In genomic region chr17:42124256-42124655, GRCh38 we compare ENCODE assay signal across 20 cellular contexts. TPM values are rescaled to one million over a fixed set of nuclear protein-coding genes. Genes with fewer than 3 reads are reported as not detected.
DNase-seq lines count a peak whose midpoint lies in the region; ATAC-seq and TF ChIP-seq lines count a peak whose summit lies in the region.
"Had no signal": no experiment of that assay in that cellular context is flagged by ENCODE, and none has a peak within 500 bp of the region (broad histone marks: within the 10 kb centered on the region; RNA-seq: fewer than 3 reads in every experiment).

No MANE protein-coding gene starts in this region.

- peak overlapping the region; percentile 58 for H2BK15ac ChIP-seq in neuronal stem cell (ENCODE audit: low read length)

- H3K27ac Mint-ChIP-seq in CD4-positive, alpha-beta T cell: peak overlapping the region; percentile 34
- peak overlapping the region; percentile 51 for H3K27ac Mint-ChIP-seq in central memory CD8-positive, alpha-beta T cell (ENCODE audit: low read depth)
- H3K27ac Mint-ChIP-seq: CD8-positive, alpha-beta T cell; GM23338 had no signal

- no peak overlapping the region for H3K14ac ChIP-seq in neuronal stem cell (ENCODE audit: low read length)

- H2BK120ac ChIP-seq in neuronal stem cell (ENCODE audit: low read depth, low read length): no peak overlapping the region

- no peaks in the 10 kb centered on the region for H3K9me3 ChIP-seq in CD4-positive, alpha-beta T cell (ENCODE audit: control insufficient read depth, low read length)
- H3K9me3 ChIP-seq in HEK293 (ENCODE audit: control insufficient read depth, insufficient read depth, low read depth, low read length): no peaks in the 10 kb centered on the region
- peaks cover 0 to 3% of the 10 kb centered on the region in 2 donors for H3K9me3 ChIP-seq in neuronal stem cell (replicated peaks in 1 of 2; ENCODE audit: control insufficient read depth in 2 of 2, insufficient read depth in 1 of 2, low read depth in 1 of 2, low read length in 2 of 2)
- H3K9me3 ChIP-seq: SJCRH30 had no signal

- no peak overlapping the region for H3K9ac ChIP-seq in neuronal stem cell (ENCODE audit: low read depth, low read length, poor library complexity)

- no peaks in the 10 kb centered on the region for H3K79me1 ChIP-seq in neuronal stem cell (ENCODE audit: low read depth, low read length)

- TF ChIP-seq CTCF in CD4-positive, alpha-beta T cell (IDR thresholded peaks at IDR 0.05): no peak
- TF ChIP-seq CTCF in HEK293 (tag by site-specific recombination; IDR thresholded peaks at IDR 0.05): no peak

- intact Hi-C loops in CD4-positive, alpha-beta T cell (cut with DNase I, micrococcal nuclease): loop anchor here in 1 of 2 experiments (5.0 kb wide), 2 partner anchors 68 to 153 kb away; partner anchors contain the start of genes GHDC and STAT5B

- no peak overlapping the region for H3K18ac ChIP-seq in neuronal stem cell (ENCODE audit: low read length)

- H3K27me3 ChIP-seq in CD4-positive, alpha-beta T cell (ENCODE audit: control insufficient read depth, insufficient read depth, low read length): no peaks in the 10 kb centered on the region
- no peaks in the 10 kb centered on the region for H3K27me3 ChIP-seq in neuronal stem cell (ENCODE audit: control insufficient read depth in 3 of 3, insufficient read depth in 3 of 3, low read depth in 1 of 3, low read length in 3 of 3)
- H3K27me3 ChIP-seq: SJCRH30 had no signal

- no peaks in the 10 kb centered on the region for H3K27me3 Mint-ChIP-seq in CD4-positive, alpha-beta T cell
- H3K27me3 Mint-ChIP-seq in central memory CD8-positive, alpha-beta T cell: no peaks in the 10 kb centered on the region

- no peak overlapping the region for H2BK12ac ChIP-seq in neuronal stem cell (ENCODE audit: low read length)

- H3K4me3 Mint-ChIP-seq in CD4-positive, alpha-beta T cell: no peak overlapping the region
- no peak overlapping the region for H3K4me3 Mint-ChIP-seq in central memory CD8-positive, alpha-beta T cell
- H3K4me3 Mint-ChIP-seq: CD8-positive, alpha-beta T cell; GM23338 had no signal

- peaks cover 12% of the 10 kb centered on the region for H3K4me1 Mint-ChIP-seq in CD4-positive, alpha-beta T cell (ENCODE audit: low read depth)
- peaks cover 12% of the 10 kb centered on the region for H3K4me1 Mint-ChIP-seq in central memory CD8-positive, alpha-beta T cell

- H3K4me3 ChIP-seq in HEK293 (ENCODE audit: low read depth, low read length) (no peak overlapping the region), neuronal stem cell (ENCODE audit: low read length in 2 of 2) (no peak overlapping the region)
- H3K4me3 ChIP-seq: GM23338, SJCRH30 had no signal

- H4K91ac ChIP-seq in neuronal stem cell (ENCODE audit: low read depth, low read length, poor library complexity): no peak overlapping the region

- no peak overlapping the region for H4K8ac ChIP-seq in neuronal stem cell (ENCODE audit: low read depth, low read length)

- peaks cover 39 to 62% of the 10 kb centered on the region in 2 experiments for H3K36me3 ChIP-seq in HEK293 (ENCODE audit: control insufficient read depth in 2 of 2, insufficient read depth in 1 of 2, low read length in 2 of 2)
- peaks cover 24 to 63% of the 10 kb centered on the region in 2 donors for H3K36me3 ChIP-seq in neuronal stem cell (replicated peaks in 1 of 2; ENCODE audit: control insufficient read depth in 2 of 2, insufficient read depth in 2 of 2, low read length in 2 of 2)

- no peak overlapping the region for H3K27ac ChIP-seq in CD4-positive, alpha-beta T cell (ENCODE audit: low read depth, low read length)
- H3K27ac ChIP-seq in HEK293 (ENCODE audit: extremely low read depth, low read depth, low read length) (0 out of 2 replicates have a peak overlapping the region, but pooled peaks have one; percentile 24), neuronal stem cell (replicated peaks; ENCODE audit: low read length) (no peak overlapping the region)
- H3K27ac ChIP-seq: SJCRH30 had no signal

- ATAC-seq in CD4-positive, alpha-beta T cell (ENCODE audit: poor library complexity): no peak
- no peak for ATAC-seq in central memory CD8-positive, alpha-beta T cell (replicated peaks; ENCODE audit: extremely low read depth, poor library complexity, severe bottlenecking)
- ATAC-seq: CD8-positive, alpha-beta T cell; GM23338 had no signal

- CTCF ChIA-PET in CD4-positive, alpha-beta T cell (lab: Charles Lee): interaction anchor here (0.6 kb wide), 1 partner anchor 338 kb away, joined by 3 read pairs; no protein-coding TSS in a partner anchor
- CTCF ChIA-PET in HEK293 (lab: Yijun Ruan, JAX): interaction anchor here (0.6 kb wide), 1 partner anchor 98 kb away, joined by 3 read pairs; no protein-coding TSS in a partner anchor

- no CpG with 5 or more reads among the region's 3 CpGs for WGBS in neuronal stem cell (ENCODE audit: extremely low coverage in 2 of 2, insufficient read length in 2 of 2, insufficient replicate concordance in 1 of 2), 2 donors

- H3K23ac ChIP-seq in neuronal stem cell (ENCODE audit: low read depth, low read length, poor library complexity): no peak overlapping the region

- no peak overlapping the region for H3K4ac ChIP-seq in neuronal stem cell (ENCODE audit: low read length)

- no peak overlapping the region for H3K4me2 ChIP-seq in neuronal stem cell (ENCODE audit: insufficient read depth, low read length, poor library complexity, severe bottlenecking)
- H3K4me2 ChIP-seq: GM23338 had no signal

- H2BK5ac ChIP-seq in neuronal stem cell (ENCODE audit: low read length): no peak overlapping the region

- peaks cover 49% of the 10 kb centered on the region for H3K36me3 Mint-ChIP-seq in CD4-positive, alpha-beta T cell (ENCODE audit: low read depth)
- peaks cover 46% of the 10 kb centered on the region for H3K36me3 Mint-ChIP-seq in central memory CD8-positive, alpha-beta T cell (ENCODE audit: insufficient read depth)

- H2AFZ ChIP-seq in neuronal stem cell (ENCODE audit: low read length): no peak overlapping the region
- H2AFZ ChIP-seq: GM23338 had no signal

- no peak for DNase-seq in CD4-positive, alpha-beta T cell
- no peak for DNase-seq in central memory CD8-positive, alpha-beta T cell (ENCODE audit: low spot score in 2 of 2)
- DNase-seq in neuronal stem cell (ENCODE audit: low spot score) (no peak), COR-L47 (lab: John Stamatoyannopoulos, UW) (no peak), NCI-H524 (lab: John Stamatoyannopoulos, UW) (no peak)
- DNase-seq in activated CD4-positive, alpha-beta T cell treated with anti-CD3 and anti-CD28 coated beads, Interleukin-2, amount 50 U/mL, for 48 hours: no peak
- DNase-seq: ACHN; AML-193; CD8-positive, alpha-beta T cell; GDM1; MV-4-11; NCI-H1417; NCI-H1930; NCI-H69; NK-92 treated with Interleukin-12 subunit alpha and Interleukin-12 subunit beta, amount 100 ng/mL, for 24 hours; SJCRH30; SW 1271 had no signal

- POLR2A ChIA-PET in CD4-positive, alpha-beta T cell (lab: Charles Lee): no interaction called here
- POLR2A ChIA-PET in HEK293 (lab: Yijun Ruan, JAX): interaction anchor here (0.6 to 0.7 kb wide), 2 partner anchors 89 to 107 kb away, joined by 3 to 4 read pairs; partner anchors contain the start of gene DNAJC7

- H2AK5ac ChIP-seq in neuronal stem cell (ENCODE audit: low read depth, low read length): no peak overlapping the region

- H3K4me1 ChIP-seq in HEK293 (ENCODE audit: control insufficient read depth, insufficient read depth, low read length) (peaks cover 4% of the 10 kb centered on the region; the same call in 1 of the 2 replicates), neuronal stem cell (ENCODE audit: control insufficient read depth in 2 of 2, insufficient read depth in 1 of 2, low read depth in 1 of 2, low read length in 2 of 2) (peaks cover 6 to 12% of the 10 kb centered on the region in 2 donors)

- no peaks in the 10 kb centered on the region for H3K9me3 Mint-ChIP-seq in CD4-positive, alpha-beta T cell
- no peaks in the 10 kb centered on the region for H3K9me3 Mint-ChIP-seq in central memory CD8-positive, alpha-beta T cell
- H3K9me3 Mint-ChIP-seq: CD8-positive, alpha-beta T cell; GM23338 had no signal

TF ChIP-seq in HEK293, 187 proteins besides CTCF, POLR2A, EP300 and RAD21 (continues in another document):
- TF ChIP-seq ZNF600 (tag by site-specific recombination; IDR thresholded peaks at IDR 0.05) (peak; percentile 70; the same call in 1 of the 2 replicates), ZNF677 (tag by site-specific recombination; IDR thresholded peaks at IDR 0.05) (no peak), SCRT2 (tag by site-specific recombination; IDR thresholded peaks at IDR 0.05) (peak; percentile 67; the same call in 1 of the 2 replicates), ZNF654 (tag by site-specific recombination; IDR thresholded peaks at IDR 0.05; ENCODE audit: low read depth) (peak; percentile 12; the same call in 1 of the 2 replicates)

RNA-seq across cellular contexts. Expression of gene HSPB9, which starts 1.7 kb away (rescaled TPM):
- total RNA-seq in CD4-positive, alpha-beta T cell: not detected
- 0.15 TPM for polyA plus RNA-seq in neuronal stem cell (2013, experiment 1 of 2)
- polyA plus RNA-seq in neuronal stem cell (2013, experiment 2 of 2): 0.08 TPM
- total RNA-seq: CD8-positive, alpha-beta T cell; RPMI7951 had no signal

RNA-seq across cellular contexts. Expression of gene KAT2A, which starts 3.1 kb away (rescaled TPM):
- 10 to 100 TPM; 38.5 to 42.4 TPM for total RNA-seq in CD4-positive, alpha-beta T cell
- polyA plus RNA-seq in neuronal stem cell (2013, experiment 1 of 2): 28.4 TPM
- polyA plus RNA-seq in neuronal stem cell (2013, experiment 2 of 2): 27.4 TPM

RNA-seq across cellular contexts. Expression of gene DHX58, which starts 11.7 kb away (rescaled TPM):
- total RNA-seq in CD4-positive, alpha-beta T cell: 10 to 100 TPM; 33.5 to 35.6 TPM
- polyA plus RNA-seq in neuronal stem cell (2013, experiment 1 of 2): 0.21 TPM
- 0.14 TPM for polyA plus RNA-seq in neuronal stem cell (2013, experiment 2 of 2)

RNA-seq across cellular contexts. Expression of gene ZNF385C, which starts 26.0 kb away (rescaled TPM):
- total RNA-seq in CD4-positive, alpha-beta T cell: under 1 TPM in 1 of 2 experiments, not detected in 1; 0.20 TPM
- 4.2 TPM for polyA plus RNA-seq in neuronal stem cell (2013, experiment 1 of 2)
- 4.2 TPM for polyA plus RNA-seq in neuronal stem cell (2013, experiment 2 of 2)
- total RNA-seq: RPMI7951 had no signal

RNA-seq across cellular contexts. Expression of gene RAB5C, which starts 30.5 kb away (rescaled TPM):
- 10 to 100 TPM; 66.4 to 71.2 TPM for total RNA-seq in CD4-positive, alpha-beta T cell
- 73.5 TPM for polyA plus RNA-seq in neuronal stem cell (2013, experiment 1 of 2)
- 73.6 TPM for polyA plus RNA-seq in neuronal stem cell (2013, experiment 2 of 2)
